18 cellular contexts compared by ENCODE assay signal in the genomic region with DNA sequence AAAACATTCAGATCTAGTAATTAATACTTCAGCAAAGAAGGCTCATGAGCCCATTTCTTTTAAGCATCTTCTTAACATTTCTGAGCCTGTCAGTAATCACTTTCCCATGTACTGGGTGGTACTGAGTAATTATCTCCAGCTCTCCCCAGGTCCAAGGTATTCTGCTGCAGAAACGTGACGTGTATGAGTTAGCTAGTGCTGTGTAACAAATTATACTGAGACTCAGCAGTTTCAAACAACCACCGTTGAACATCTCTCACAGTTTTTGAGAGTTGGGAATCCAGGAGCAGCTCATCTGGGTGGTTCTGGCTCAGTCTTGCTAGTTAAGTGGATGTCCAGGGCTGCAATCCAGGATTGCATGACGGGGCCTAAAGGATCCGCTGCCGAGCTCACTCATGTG. TPM values are rescaled to one million over a fixed set of nuclear protein-coding genes. Genes with fewer than 3 reads are reported as not detected.
DNase-seq lines count a peak whose midpoint lies in the region; ATAC-seq and TF ChIP-seq lines count a peak whose summit lies in the region.
"Had no signal": no experiment of that assay in that cellular context is flagged by ENCODE, and none has a peak within 500 bp of the region (broad histone marks: within the 10 kb centered on the region; RNA-seq: fewer than 3 reads in every experiment).

No MANE protein-coding gene starts in this region.

- peak overlapping the region; percentile 54 for H3K4me3 Mint-ChIP-seq in neural progenitor cell
- H3K4me3 Mint-ChIP-seq: B cell; CD4-positive, alpha-beta T cell; CD8-positive, alpha-beta T cell had no signal

- H3F3A ChIP-seq in neural progenitor cell (ENCODE audit: low read depth) (no peaks in the 10 kb centered on the region), SK-N-SH (replicated peaks; ENCODE audit: insufficient read depth) (no peaks in the 10 kb centered on the region)

- H4K20me1 ChIP-seq in neural progenitor cell (ENCODE audit: low read depth) (no peaks in the 10 kb centered on the region), SK-N-SH (ENCODE audit: insufficient read depth) (no peaks in the 10 kb centered on the region)
- H4K20me1 ChIP-seq: BLaER1 treated with 17β-estradiol and CSF1 and Interleukin-3, amounts not matched to agents 10 nM and 100 nM had no signal

- H3K4me1 Mint-ChIP-seq in neural progenitor cell: peaks cover 2% of the 10 kb centered on the region
- H3K4me1 Mint-ChIP-seq: B cell had no signal

- H3K9ac ChIP-seq in neural progenitor cell (no peak overlapping the region), SK-N-SH (no peak overlapping the region)
- H3K9ac ChIP-seq: BLaER1 treated with 17β-estradiol and CSF1 and Interleukin-3, amounts not matched to agents 10 nM and 100 nM had no signal

- TF ChIP-seq RAD21 in SK-N-SH (IDR thresholded peaks at IDR 0.05; ENCODE audit: low read length): no peak

- 98% methylated on average over 6 of the region's 6 CpGs for WGBS in right cardiac atrium
- 72% methylated on average over 6 of the region's 6 CpGs for WGBS in SK-N-SH (ENCODE audit: low lambda C conversion rate)

- H3K27ac ChIP-seq in right cardiac atrium (ENCODE audit: low read length): no peak overlapping the region
- no peak overlapping the region for H3K27ac ChIP-seq in HEK293 (ENCODE audit: extremely low read depth, low read depth, low read length)
- H3K27ac ChIP-seq in neural progenitor cell: no peak overlapping the region
- H3K27ac ChIP-seq in SK-N-SH (ENCODE audit: low read depth in 2 of 2, low read length in 1 of 2): no peak overlapping the region
- H3K27ac ChIP-seq: 22Rv1; A549; BLaER1 treated with 17β-estradiol and CSF1 and Interleukin-3, amounts not matched to agents 10 nM and 100 nM; C4-2B had no signal

- no peak overlapping the region for H3K27ac Mint-ChIP-seq in neural progenitor cell
- H3K27ac Mint-ChIP-seq: B cell; CD4-positive, alpha-beta T cell; CD8-positive, alpha-beta T cell had no signal

- H3K4me3 ChIP-seq in right cardiac atrium (ENCODE audit: low read length) (no peak overlapping the region), HEK293 (ENCODE audit: low read depth, low read length) (no peak overlapping the region), neural progenitor cell (no peak overlapping the region), SK-N-SH (ENCODE audit: low read depth in 2 of 2, low read length in 1 of 2) (no peak overlapping the region)
- H3K4me3 ChIP-seq: A549; BLaER1 treated with 17β-estradiol and CSF1 and Interleukin-3, amounts not matched to agents 10 nM and 100 nM had no signal

- no peak for ATAC-seq in right cardiac atrium
- ATAC-seq: A549; CD8-positive, alpha-beta T cell had no signal

- CTCF ChIA-PET in HEK293 (lab: Yijun Ruan, JAX): interaction anchor here (0.6 to 0.9 kb wide), 2 partner anchors 11 to 14 kb away, joined by 3 read pairs; no protein-coding TSS in a partner anchor
- CTCF ChIA-PET in SK-N-SH (lab: Yijun Ruan, JAX): interaction anchor here (1.3 to 3.0 kb wide), 2 partner anchors 13 to 89 kb away, joined by 4 to 11 read pairs; no protein-coding TSS in a partner anchor

- POLR2A ChIA-PET in HEK293 (lab: Yijun Ruan, JAX) (no interaction called here), SK-N-SH (lab: Yijun Ruan, JAX) (no interaction called here)

- no peaks in the 10 kb centered on the region for H3K9me2 ChIP-seq in SK-N-SH

- H3K9me3 ChIP-seq in right cardiac atrium (ENCODE audit: control insufficient read depth, low read length) (no peaks in the 10 kb centered on the region), HEK293 (ENCODE audit: control insufficient read depth, insufficient read depth, low read depth, low read length) (no peaks in the 10 kb centered on the region), neural progenitor cell (ENCODE audit: low read depth) (no peaks in the 10 kb centered on the region), SK-N-SH (no peaks in the 10 kb centered on the region)

- peaks cover 2% of the 10 kb centered on the region for H3K36me3 Mint-ChIP-seq in neural progenitor cell

- TF ChIP-seq CTCF in HEK293 (tag by site-specific recombination; IDR thresholded peaks at IDR 0.05) (no peak), neural progenitor cell (IDR thresholded peaks at IDR 0.05) (no peak), SK-N-SH (IDR thresholded peaks at IDR 0.05) (no peak)

- H3K27me3 ChIP-seq in right cardiac atrium (ENCODE audit: control insufficient read depth, insufficient read depth) (no peaks in the 10 kb centered on the region), neural progenitor cell (no peaks in the 10 kb centered on the region), SK-N-SH (ENCODE audit: insufficient read depth) (no peaks in the 10 kb centered on the region)
- H3K27me3 ChIP-seq: BLaER1 treated with 17β-estradiol and CSF1 and Interleukin-3, amounts not matched to agents 10 nM and 100 nM had no signal

- intact Hi-C loops in cardiac septum (cut with DNase I): no loop called here
- intact Hi-C loops in right cardiac atrium (cut with DNase I): no loop called here

- H3K4me1 ChIP-seq in right cardiac atrium (ENCODE audit: control insufficient read depth, insufficient read depth, low read length): no peaks in the 10 kb centered on the region
- no peaks in the 10 kb centered on the region for H3K4me1 ChIP-seq in HEK293 (ENCODE audit: control insufficient read depth, insufficient read depth, low read length)
- H3K4me1 ChIP-seq in neural progenitor cell: no peaks in the 10 kb centered on the region
- no peaks in the 10 kb centered on the region for H3K4me1 ChIP-seq in SK-N-SH (ENCODE audit: control insufficient read depth in 1 of 2, insufficient read depth in 2 of 2, low read depth in 1 of 2, low read length in 1 of 2)
- H3K4me1 ChIP-seq: A549 had no signal

- DNase-seq in cardiac septum (ENCODE audit: low spot score): peak; percentile 5
- no peak for DNase-seq in right cardiac atrium
- no peak for DNase-seq in neural progenitor cell (ENCODE audit: low spot score)
- no peak for DNase-seq in SK-N-SH
- DNase-seq in pons (ENCODE audit: low spot score): no peak
- DNase-seq: AML-193; Caco-2; Calu3; CD4-positive, alpha-beta T cell; CD8-positive, alpha-beta T cell; DMS79 treated with DMSO at 0.1 percent for 48 hours; GF-D8 had no signal

- peaks cover 0 to 3% of the 10 kb centered on the region in 2 experiments; a peak in 1 of 3 replicates for H3K36me3 ChIP-seq in HEK293 (ENCODE audit: control insufficient read depth in 2 of 2, insufficient read depth in 1 of 2, low read length in 2 of 2)
- H3K36me3 ChIP-seq in neural progenitor cell: no peaks in the 10 kb centered on the region
- H3K36me3 ChIP-seq in SK-N-SH (replicated peaks in 1 of 2; ENCODE audit: control insufficient read depth in 1 of 2, insufficient read depth in 2 of 2, low read length in 1 of 2): no peaks in the 10 kb centered on the region

- H3K79me2 ChIP-seq in neural progenitor cell (ENCODE audit: low read depth) (no peaks in the 10 kb centered on the region), SK-N-SH (ENCODE audit: insufficient read depth) (no peaks in the 10 kb centered on the region)

- TF ChIP-seq EP300 in SK-N-SH (IDR thresholded peaks at IDR 0.05; ENCODE audit: borderline replicate concordance in 1 of 2, low read depth in 1 of 2, low read length in 1 of 2): no peak

- H2AFZ ChIP-seq in neural progenitor cell (replicated peaks) (no peak overlapping the region), SK-N-SH (ENCODE audit: low read depth) (no peak overlapping the region)

- no peak overlapping the region for H3K4me2 ChIP-seq in neural progenitor cell
- no peak overlapping the region for H3K4me2 ChIP-seq in SK-N-SH
- H3K4me2 ChIP-seq: A549; BLaER1 treated with 17β-estradiol and CSF1 and Interleukin-3, amounts not matched to agents 10 nM and 100 nM had no signal

- H3K27me3 Mint-ChIP-seq in neural progenitor cell (ENCODE audit: insufficient read depth, low read depth): peaks cover 6% of the 10 kb centered on the region
- H3K27me3 Mint-ChIP-seq: B cell; CD4-positive, alpha-beta T cell had no signal

- H3K9me3 Mint-ChIP-seq in neural progenitor cell: peaks cover 6% of the 10 kb centered on the region
- H3K9me3 Mint-ChIP-seq: CD4-positive, alpha-beta T cell had no signal

TF ChIP-seq in HEK293, 187 proteins besides CTCF, POLR2A, EP300 and RAD21:
- peak; percentile 67; the same call in 1 of the 2 replicates for TF ChIP-seq RBAK (tag by site-specific recombination; IDR thresholded peaks at IDR 0.05)
- no peak for TF ChIP-seq ZNF623 (tag by site-specific recombination; IDR thresholded peaks at IDR 0.05)

TF ChIP-seq in SK-N-SH, 30 proteins besides CTCF, POLR2A, EP300 and RAD21 (continues in another document):
- TF ChIP-seq RFX5 (IDR thresholded peaks at IDR 0.05; ENCODE audit: low read length) (no peak), NFIC (IDR thresholded peaks at IDR 0.05; ENCODE audit: borderline replicate concordance) (no peak), SMC3 (IDR thresholded peaks at IDR 0.05; ENCODE audit: low read depth, low read length) (no peak), RCOR1 (IDR thresholded peaks at IDR 0.05; ENCODE audit: low read length) (no peak), GATA2 (CRISPR knock-in tag; IDR thresholded peaks at IDR 0.05) (no peak), FOXM1 (IDR thresholded peaks at IDR 0.05; ENCODE audit: low read depth) (no peak), MXI1 (IDR thresholded peaks at IDR 0.05; ENCODE audit: low read depth, low read length) (no peak), YY1 (IDR thresholded peaks at IDR 0.05; ENCODE audit: low read depth) (no peak)
- TF ChIP-seq, protein P1, sequence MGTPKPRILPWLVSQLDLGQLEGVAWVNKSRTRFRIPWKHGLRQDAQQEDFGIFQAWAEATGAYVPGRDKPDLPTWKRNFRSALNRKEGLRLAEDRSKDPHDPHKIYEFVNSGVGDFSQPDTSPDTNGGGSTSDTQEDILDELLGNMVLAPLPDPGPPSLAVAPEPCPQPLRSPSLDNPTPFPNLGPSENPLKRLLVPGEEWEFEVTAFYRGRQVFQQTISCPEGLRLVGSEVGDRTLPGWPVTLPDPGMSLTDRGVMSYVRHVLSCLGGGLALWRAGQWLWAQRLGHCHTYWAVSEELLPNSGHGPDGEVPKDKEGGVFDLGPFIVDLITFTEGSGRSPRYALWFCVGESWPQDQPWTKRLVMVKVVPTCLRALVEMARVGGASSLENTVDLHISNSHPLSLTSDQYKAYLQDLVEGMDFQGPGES (IDR thresholded peaks at IDR 0.05; ENCODE audit: low read depth, low read length): no peak
- TF ChIP-seq, protein P2, sequence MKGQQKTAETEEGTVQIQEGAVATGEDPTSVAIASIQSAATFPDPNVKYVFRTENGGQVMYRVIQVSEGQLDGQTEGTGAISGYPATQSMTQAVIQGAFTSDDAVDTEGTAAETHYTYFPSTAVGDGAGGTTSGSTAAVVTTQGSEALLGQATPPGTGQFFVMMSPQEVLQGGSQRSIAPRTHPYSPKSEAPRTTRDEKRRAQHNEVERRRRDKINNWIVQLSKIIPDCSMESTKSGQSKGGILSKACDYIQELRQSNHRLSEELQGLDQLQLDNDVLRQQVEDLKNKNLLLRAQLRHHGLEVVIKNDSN (IDR thresholded peaks at IDR 0.05; ENCODE audit: borderline replicate concordance, low read depth): no peak

RNA-seq across cellular contexts. Expression of a gene that starts 25.2 kb away (rescaled TPM):
- total RNA-seq in cardiac septum (3.2 TPM), right cardiac atrium (1 to 10 TPM; 3.4 to 5.4 (median 4.2) TPM), neural progenitor cell (ENCODE audit: low replicate concordance) (4.8 and 6.7 TPM in 2 replicates)
- polyA plus RNA-seq in right cardiac atrium (4.7 TPM), SK-N-SH (2012; rRNA removed) (3.6 and 5.0 TPM in 2 replicates)
- polyA plus RNA-seq in SK-N-SH (2012; cell fraction: cytosol; rRNA removed): 3.2 and 4.6 TPM in 2 replicates
- 5.0 and 5.9 TPM in 2 replicates for polyA plus RNA-seq in SK-N-SH (2012; cell fraction: nucleus; rRNA removed)
